ENCODE assay signal across 13 cellular contexts in genomic region chr6:153167026-153167891, GRCh38. TPM values are rescaled to one million over a fixed set of nuclear protein-coding genes. Genes with fewer than 3 reads are reported as not detected.
DNase-seq lines count a peak whose midpoint lies in the region; ATAC-seq and TF ChIP-seq lines count a peak whose summit lies in the region.
"Had no signal": no experiment of that assay in that cellular context is flagged by ENCODE, and none has a peak within 500 bp of the region (broad histone marks: within the 10 kb centered on the region; RNA-seq: fewer than 3 reads in every experiment).

No MANE protein-coding gene starts in this region.

- H3K36me3 Mint-ChIP-seq in neural progenitor cell = no peaks in the 10 kb centered on the region
- H3K36me3 Mint-ChIP-seq: activated naive CD8-positive, alpha-beta T cell treated with anti-CD3 and anti-CD28 coated beads for 36 hours had no signal

- H3K4me1 ChIP-seq in IMR-90 (ENCODE audit: control insufficient read depth, insufficient read depth, low read length) (peaks cover 9% of the 10 kb centered on the region), neural progenitor cell (peaks cover 8% of the 10 kb centered on the region)

- no peaks in the 10 kb centered on the region for H3K79me1 ChIP-seq in IMR-90 (ENCODE audit: low read depth in 1 of 2, low read length in 2 of 2)

- no peak for TF ChIP-seq RAD21 in IMR-90 (IDR thresholded peaks at IDR 0.05; ENCODE audit: low read length)

- dilution Hi-C loops in IMR-90 (cut with HindIII; ENCODE audit: low sequenced_read_pairs, unreplicated experiment) = no loop called here

- CTCF ChIA-PET in IMR-90 (lab: Yijun Ruan, JAX) = no interaction called here

- H3K9ac ChIP-seq in IMR-90 (ENCODE audit: low read depth, low read length) (no peak overlapping the region; the same call in 1 of the 2 replicates), neural progenitor cell (no peak overlapping the region)

- no peak overlapping the region for H3K14ac ChIP-seq in IMR-90 (replicated peaks; ENCODE audit: low read depth, low read length)

- peak overlapping the region; percentile 95 for H2BK20ac ChIP-seq in IMR-90 (ENCODE audit: low read depth, low read length)

- peak overlapping the region; percentile 55 for H3K56ac ChIP-seq in IMR-90 (ENCODE audit: extremely low read depth, insufficient read depth, low read length)

- H3K9me3 ChIP-seq in IMR-90 (ENCODE audit: control insufficient read depth, insufficient read depth, low read length) = no peaks in the 10 kb centered on the region
- no peaks in the 10 kb centered on the region for H3K9me3 ChIP-seq in neural progenitor cell (ENCODE audit: low read depth)

- peak; percentile 74 for ATAC-seq in IMR-90 (ENCODE audit: low read depth)
- ATAC-seq: activated CD4-positive, CD25-positive, alpha-beta regulatory T cell treated with anti-CD3 and anti-CD28 coated beads, Interleukin-2, amount 50 U/mL, for 24 hours had no signal

- peak overlapping the region; percentile 40; the same call in 1 of the 3 replicates for H2BK15ac ChIP-seq in IMR-90 (ENCODE audit: low read depth, low read length)

- H3K27me3 Mint-ChIP-seq in neural progenitor cell (ENCODE audit: insufficient read depth, low read depth) = no peaks in the 10 kb centered on the region

- intact Hi-C loops in IMR-90 (cut with micrococcal nuclease) = loop anchor here (2.0 kb wide), 1 partner anchor 36 kb away; the partner anchor contains the start of gene RGS17

- TF ChIP-seq CTCF in AG09309 (IDR thresholded peaks at IDR 0.05; ENCODE audit: control insufficient read depth, insufficient read depth, low read depth, low read length, missing control alignments) (no peak), IMR-90 (conservative IDR thresholded peaks at IDR 0.05; ENCODE audit: low read depth, low read length) (no peak), neural progenitor cell (IDR thresholded peaks at IDR 0.05) (no peak)

- peaks cover 15% of the 10 kb centered on the region for H3K4me1 Mint-ChIP-seq in neural progenitor cell
- H3K4me1 Mint-ChIP-seq: activated naive CD8-positive, alpha-beta T cell treated with anti-CD3 and anti-CD28 coated beads for 36 hours; nephron had no signal

- BruUV-seq in IMR-90 (replicated peaks; lab: Mats Ljungman, UMichigan) = no TSS peak

- peak overlapping the region; percentile 91; the same call in 1 of the 2 replicates for H4K5ac ChIP-seq in IMR-90 (ENCODE audit: low read depth, low read length)

- H4K8ac ChIP-seq in IMR-90 (ENCODE audit: low read depth in 2 of 2, low read length in 2 of 2) = peak overlapping the region; percentile 22 to 42; a peak in 3 of 4 replicates

- H3K27ac Mint-ChIP-seq in neural progenitor cell = no peak overlapping the region
- H3K27ac Mint-ChIP-seq: activated naive CD8-positive, alpha-beta T cell treated with anti-CD3 and anti-CD28 coated beads for 36 hours; CD4-positive, alpha-beta T cell; nephron had no signal

- TF ChIP-seq POLR2A in IMR-90 (IDR thresholded peaks at IDR 0.05; ENCODE audit: low read depth, low read length) = no peak

- peak overlapping the region; percentile 87 for H2BK120ac ChIP-seq in IMR-90 (ENCODE audit: low read depth, low read length)

- in situ Hi-C loops in IMR-90 (cut with MboI; ENCODE audit: low sequenced_read_pairs) = no loop called here

- DNase-seq in AG09309 (ENCODE audit: low read depth) (peak; percentile 51), IMR-90 (peak; percentile 90), brain pericyte (ENCODE audit: low read depth, low spot score) (peak; percentile 43), kidney glomerular epithelial cell (lab: John Stamatoyannopoulos, UW) (peak; percentile 93), neural progenitor cell (ENCODE audit: low spot score) (no peak), NCI-H345 treated with DMSO at 0.1 percent for 48 hours (lab: John Stamatoyannopoulos, UW; ENCODE audit: unreplicated experiment) (no peak), NCI-H187 treated with DMSO at 0.1 percent for 48 hours (lab: John Stamatoyannopoulos, UW) (no peak)
- no peak for DNase-seq in activated T-cell treated with anti-CD3 and anti-CD28 coated beads, Interleukin-2, amount 50 U/mL, for 48 hours
- DNase-seq: activated naive CD8-positive, alpha-beta T cell treated with anti-CD3 and anti-CD28 coated beads for 36 hours; CD4-positive, alpha-beta T cell; head of caudate nucleus had no signal

- POLR2A ChIA-PET in IMR-90 (lab: Charles Lee; ENCODE audit: unreplicated experiment) = interaction anchor here (0.5 kb wide), 1 partner anchor 453 kb away, joined by 3 read pairs; no protein-coding TSS in a partner anchor

- H3K4ac ChIP-seq in IMR-90 (ENCODE audit: low read depth, low read length) = peak overlapping the region; percentile 62

- H4K20me1 ChIP-seq in IMR-90 (ENCODE audit: insufficient read depth, low read length) = no peaks in the 10 kb centered on the region
- no peaks in the 10 kb centered on the region for H4K20me1 ChIP-seq in neural progenitor cell (ENCODE audit: low read depth)

- H3K9me1 ChIP-seq in IMR-90 (ENCODE audit: insufficient read depth, low read length) = no peaks in the 10 kb centered on the region

- H3F3A ChIP-seq in neural progenitor cell (ENCODE audit: low read depth) = no peaks in the 10 kb centered on the region

- H2BK5ac ChIP-seq in IMR-90 (ENCODE audit: low read depth, low read length, poor library complexity, severe bottlenecking) = peak overlapping the region; percentile 93

- peak overlapping the region; percentile 99 for H3K18ac ChIP-seq in IMR-90 (ENCODE audit: low read depth, low read length)

- H3K4me3 ChIP-seq in AG09309 (ENCODE audit: control insufficient read depth, low read depth, low read length) = no peak overlapping the region
- peak overlapping the region; percentile 30; the same call in 1 of the 2 replicates for H3K4me3 ChIP-seq in IMR-90 (ENCODE audit: insufficient read depth, low read depth, low read length)
- no peak overlapping the region for H3K4me3 ChIP-seq in neural progenitor cell

- no peak overlapping the region for H3K4me3 Mint-ChIP-seq in neural progenitor cell
- H3K4me3 Mint-ChIP-seq: activated naive CD8-positive, alpha-beta T cell treated with anti-CD3 and anti-CD28 coated beads for 36 hours; CD4-positive, alpha-beta T cell; nephron had no signal

- H2AK9ac ChIP-seq in IMR-90 (replicated peaks; ENCODE audit: low read depth, low read length, poor library complexity) = no peak overlapping the region

- no peak overlapping the region for H2AFZ ChIP-seq in IMR-90 (replicated peaks; ENCODE audit: low read length, poor library complexity)
- no peak overlapping the region for H2AFZ ChIP-seq in neural progenitor cell (replicated peaks)

- peak overlapping the region; percentile 89 for H3K27ac ChIP-seq in IMR-90 (ENCODE audit: insufficient read depth, low read length)
- H3K27ac ChIP-seq in neural progenitor cell = no peak overlapping the region

- 0 out of 2 replicates have a peak overlapping the region, but pooled peaks have one; percentile 3 for H2AK5ac ChIP-seq in IMR-90 (ENCODE audit: low read depth, low read length)

- no CpG with 5 or more reads among the region's 9 CpGs for WGBS in IMR-90 (ENCODE audit: extremely low coverage in 2 of 2, insufficient read length in 1 of 2), 2 experiments

- H3K27me3 ChIP-seq in IMR-90 (ENCODE audit: control insufficient read depth, insufficient read depth, low read length) (no peaks in the 10 kb centered on the region), neural progenitor cell (no peaks in the 10 kb centered on the region)

- peak overlapping the region; percentile 100 for H3K4me2 ChIP-seq in IMR-90 (ENCODE audit: low read depth, low read length)
- H3K4me2 ChIP-seq in neural progenitor cell = no peak overlapping the region

- peak overlapping the region; percentile 29; the same call in 1 of the 2 replicates for H3K23ac ChIP-seq in IMR-90 (ENCODE audit: low read depth, low read length)

- H3K36me3 ChIP-seq in IMR-90 (ENCODE audit: control insufficient read depth, insufficient read depth, low read length) (no peaks in the 10 kb centered on the region), neural progenitor cell (no peaks in the 10 kb centered on the region)

- no peaks in the 10 kb centered on the region for H3K79me2 ChIP-seq in neural progenitor cell (ENCODE audit: low read depth)

- peak overlapping the region; percentile 43; the same call in 1 of the 2 replicates for H4K91ac ChIP-seq in IMR-90 (ENCODE audit: insufficient read depth, low read depth, low read length)

- no peaks in the 10 kb centered on the region for H3K9me3 Mint-ChIP-seq in neural progenitor cell
- H3K9me3 Mint-ChIP-seq: activated naive CD8-positive, alpha-beta T cell treated with anti-CD3 and anti-CD28 coated beads for 36 hours; CD4-positive, alpha-beta T cell; nephron had no signal

TF ChIP-seq in IMR-90, 13 proteins besides CTCF, POLR2A, EP300 and RAD21:
- peak; percentile 76 for TF ChIP-seq NFE2L2 (IDR thresholded peaks at IDR 0.05; ENCODE audit: low read depth, low read length)
- TF ChIP-seq BHLHE40 (IDR thresholded peaks at IDR 0.05; ENCODE audit: low read depth, low read length) = peak; percentile 31; the same call in 1 of the 2 replicates
- no peak for TF ChIP-seq ELK1 (IDR thresholded peaks at IDR 0.05; ENCODE audit: borderline replicate concordance, low read depth, low read length)
- no peak for TF ChIP-seq RFX5 (IDR thresholded peaks at IDR 0.05; ENCODE audit: low read depth, low read length)
- peak; percentile 26 for TF ChIP-seq RCOR1 (IDR thresholded peaks at IDR 0.05; ENCODE audit: insufficient replicate concordance, low read length)
- peak; percentile 90 for TF ChIP-seq FOS (IDR thresholded peaks at IDR 0.05; ENCODE audit: low read depth, low read length)
- peak; percentile 47; the same call in 1 of the 2 replicates for TF ChIP-seq MAFK (IDR thresholded peaks at IDR 0.05; ENCODE audit: low read depth, low read length)
- TF ChIP-seq CEBPB (IDR thresholded peaks at IDR 0.05; ENCODE audit: low read depth, low read length) = 0 out of 2 replicates have a peak, but pooled peaks have one; percentile 2
TF ChIP-seq in IMR-90: peak in this region for 6.

RNA-seq across cellular contexts. Expression of gene RGS17, which starts 36.2 kb away (rescaled TPM):
- total RNA-seq in IMR-90 (2012; rRNA removed) (1.4 and 1.7 TPM in 2 replicates), neural progenitor cell (ENCODE audit: low replicate concordance) (4.8 and 8.1 TPM in 2 replicates)
- polyA plus RNA-seq in IMR-90 (2012; rRNA removed) = 0.53 and 0.75 TPM in 2 replicates
- 0.67 and 0.77 TPM in 2 replicates for polyA plus RNA-seq in IMR-90 (2012; cell fraction: cytosol; rRNA removed)
- polyA plus RNA-seq in IMR-90 (2012; cell fraction: nucleus; rRNA removed; ENCODE audit: low replicate concordance) = 0.36 and 2.3 TPM in 2 replicates
- total RNA-seq: activated naive CD8-positive, alpha-beta T cell treated with anti-CD3 and anti-CD28 coated beads for 36 hours; CD4-positive, alpha-beta T cell had no signal

Comparison
In these comparisons a context has a peak if more than half of its experiments do, and no peak if none do; other contexts are left out.
1. DNase-seq: peak in AG09309 (single experiment), IMR-90 (single experiment), brain pericyte (single experiment) and kidney glomerular epithelial cell (single experiment); none in neural progenitor cell (single experiment), NCI-H345 treated with DMSO at 0.1 percent for 48 hours (single experiment), NCI-H187 treated with DMSO at 0.1 percent for 48 hours (single experiment) and activated T-cell treated with anti-CD3 and anti-CD28 coated beads, Interleukin-2, amount 50 U/mL, for 48 hours (0 of 2).